ENCODE assay signal across 1 cellular context in the genomic region with DNA sequence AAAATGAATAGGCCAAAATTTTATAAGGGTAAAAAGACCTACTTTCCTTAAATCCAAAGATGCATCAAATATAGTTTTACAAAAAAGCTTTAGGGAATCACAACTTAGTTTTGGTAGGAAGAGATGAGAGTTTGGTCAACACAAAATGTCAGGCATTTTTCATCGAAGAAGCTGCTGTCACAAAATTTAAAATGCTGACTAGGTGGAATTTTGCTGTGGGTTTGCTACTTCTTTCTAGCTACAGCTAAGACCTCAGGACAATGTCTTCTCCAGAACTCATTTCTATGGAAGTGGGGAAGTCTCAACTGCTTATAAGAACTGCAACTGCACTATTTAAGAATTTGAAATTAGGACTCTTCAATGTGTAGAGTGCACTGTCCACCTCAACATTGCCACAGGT.
TF ChIP-seq lines count a peak whose summit lies in the region.

No MANE protein-coding gene starts in this region.

TF ChIP-seq in K562, 482 proteins besides CTCF, POLR2A, EP300 and RAD21 (continued from another document):
- TF ChIP-seq TSC22D4 (tag; IDR thresholded peaks at IDR 0.05) (no peak), PHB (CRISPR knock-in tag; IDR thresholded peaks at IDR 0.05) (no peak), ZNF197 (CRISPR knock-in tag; IDR thresholded peaks at IDR 0.05; ENCODE audit: low read depth) (no peak), MAFF (IDR thresholded peaks at IDR 0.05; ENCODE audit: low read length) (peak; percentile 64), SNIP1 (IDR thresholded peaks at IDR 0.05; ENCODE audit: low read depth) (no peak), SIN3A (IDR thresholded peaks at IDR 0.05; ENCODE audit: borderline replicate concordance in 2 of 2, control insufficient read depth in 1 of 2, low read depth in 2 of 2, low read length in 2 of 2) (no peak), MTA1 (IDR thresholded peaks at IDR 0.05; ENCODE audit: borderline replicate concordance) (no peak), TAF1 (IDR thresholded peaks at IDR 0.05; ENCODE audit: control insufficient read depth, extremely low read depth, insufficient read depth, low read length, severe bottlenecking) (no peak), IFI16 (CRISPR knock-in tag; IDR thresholded peaks at IDR 0.05) (no peak), MAFK (IDR thresholded peaks at IDR 0.05; ENCODE audit: low read length) (peak; percentile 67), MAFG (tag; conservative IDR thresholded peaks at IDR 0.05) (peak; percentile 29; the same call in 1 of the 2 replicates), NFIC (IDR thresholded peaks at IDR 0.05) (no peak), PHF20 (IDR thresholded peaks at IDR 0.05; ENCODE audit: partially characterized antibody) (no peak), MTF1 (CRISPR knock-in tag; IDR thresholded peaks at IDR 0.05; ENCODE audit: borderline replicate concordance) (no peak), ZNF316 (IDR thresholded peaks at IDR 0.05) (peak; percentile 10; the same call in 1 of the 2 replicates)
- TF ChIP-seq, protein P1, sequence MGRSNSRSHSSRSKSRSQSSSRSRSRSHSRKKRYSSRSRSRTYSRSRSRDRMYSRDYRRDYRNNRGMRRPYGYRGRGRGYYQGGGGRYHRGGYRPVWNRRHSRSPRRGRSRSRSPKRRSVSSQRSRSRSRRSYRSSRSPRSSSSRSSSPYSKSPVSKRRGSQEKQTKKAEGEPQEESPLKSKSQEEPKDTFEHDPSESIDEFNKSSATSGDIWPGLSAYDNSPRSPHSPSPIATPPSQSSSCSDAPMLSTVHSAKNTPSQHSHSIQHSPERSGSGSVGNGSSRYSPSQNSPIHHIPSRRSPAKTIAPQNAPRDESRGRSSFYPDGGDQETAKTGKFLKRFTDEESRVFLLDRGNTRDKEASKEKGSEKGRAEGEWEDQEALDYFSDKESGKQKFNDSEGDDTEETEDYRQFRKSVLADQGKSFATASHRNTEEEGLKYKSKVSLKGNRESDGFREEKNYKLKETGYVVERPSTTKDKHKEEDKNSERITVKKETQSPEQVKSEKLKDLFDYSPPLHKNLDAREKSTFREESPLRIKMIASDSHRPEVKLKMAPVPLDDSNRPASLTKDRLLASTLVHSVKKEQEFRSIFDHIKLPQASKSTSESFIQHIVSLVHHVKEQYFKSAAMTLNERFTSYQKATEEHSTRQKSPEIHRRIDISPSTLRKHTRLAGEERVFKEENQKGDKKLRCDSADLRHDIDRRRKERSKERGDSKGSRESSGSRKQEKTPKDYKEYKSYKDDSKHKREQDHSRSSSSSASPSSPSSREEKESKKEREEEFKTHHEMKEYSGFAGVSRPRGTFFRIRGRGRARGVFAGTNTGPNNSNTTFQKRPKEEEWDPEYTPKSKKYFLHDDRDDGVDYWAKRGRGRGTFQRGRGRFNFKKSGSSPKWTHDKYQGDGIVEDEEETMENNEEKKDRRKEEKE (IDR thresholded peaks at IDR 0.05; ENCODE audit: borderline replicate concordance in 1 of 2, control insufficient read depth in 1 of 2, low read depth in 2 of 2, low read length in 1 of 2), result no peak
- TF ChIP-seq, protein P2, sequence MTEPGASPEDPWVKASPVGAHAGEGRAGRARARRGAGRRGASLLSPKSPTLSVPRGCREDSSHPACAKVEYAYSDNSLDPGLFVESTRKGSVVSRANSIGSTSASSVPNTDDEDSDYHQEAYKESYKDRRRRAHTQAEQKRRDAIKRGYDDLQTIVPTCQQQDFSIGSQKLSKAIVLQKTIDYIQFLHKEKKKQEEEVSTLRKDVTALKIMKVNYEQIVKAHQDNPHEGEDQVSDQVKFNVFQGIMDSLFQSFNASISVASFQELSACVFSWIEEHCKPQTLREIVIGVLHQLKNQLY (CRISPR knock-in tag; conservative IDR thresholded peaks at IDR 0.05), result no peak
- TF ChIP-seq, protein P3, sequence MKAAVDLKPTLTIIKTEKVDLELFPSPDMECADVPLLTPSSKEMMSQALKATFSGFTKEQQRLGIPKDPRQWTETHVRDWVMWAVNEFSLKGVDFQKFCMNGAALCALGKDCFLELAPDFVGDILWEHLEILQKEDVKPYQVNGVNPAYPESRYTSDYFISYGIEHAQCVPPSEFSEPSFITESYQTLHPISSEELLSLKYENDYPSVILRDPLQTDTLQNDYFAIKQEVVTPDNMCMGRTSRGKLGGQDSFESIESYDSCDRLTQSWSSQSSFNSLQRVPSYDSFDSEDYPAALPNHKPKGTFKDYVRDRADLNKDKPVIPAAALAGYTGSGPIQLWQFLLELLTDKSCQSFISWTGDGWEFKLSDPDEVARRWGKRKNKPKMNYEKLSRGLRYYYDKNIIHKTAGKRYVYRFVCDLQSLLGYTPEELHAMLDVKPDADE (conservative IDR thresholded peaks at IDR 0.05; ENCODE audit: control insufficient read depth, low read depth, low read length), result no peak
